13 cellular contexts compared by ENCODE assay signal in the genomic region with DNA sequence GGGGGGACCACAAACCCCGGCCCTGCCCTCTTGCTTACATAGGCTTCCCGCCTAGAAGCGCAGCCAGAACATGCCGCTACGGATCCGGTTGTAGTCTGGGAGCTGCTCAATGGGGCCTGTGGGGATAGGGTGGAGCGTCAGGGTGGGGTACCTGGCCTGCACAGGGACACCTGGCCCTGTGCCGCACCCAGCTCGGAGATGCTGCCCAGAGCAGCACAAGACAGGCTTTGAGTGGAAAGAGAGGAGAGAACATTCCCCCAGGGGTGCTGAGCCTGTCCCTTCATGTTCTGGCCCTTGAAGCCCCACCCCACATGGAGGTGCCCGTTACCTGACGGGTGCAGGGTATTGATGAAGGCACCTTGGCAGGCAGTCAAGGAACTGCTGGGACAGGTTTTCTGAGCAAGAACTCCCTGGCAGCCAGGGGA. TPM values are rescaled to one million over a fixed set of nuclear protein-coding genes. Genes with fewer than 3 reads are reported as not detected.
DNase-seq lines count a peak whose midpoint lies in the region; ATAC-seq and TF ChIP-seq lines count a peak whose summit lies in the region.
"Had no signal": no experiment of that assay in that cellular context is flagged by ENCODE, and none has a peak within 500 bp of the region (broad histone marks: within the 10 kb centered on the region; RNA-seq: fewer than 3 reads in every experiment).

No MANE protein-coding gene starts in this region.

- H3K27me3 ChIP-seq in SJSA1 (replicated peaks) (no peaks in the 10 kb centered on the region), skeletal muscle satellite cell (ENCODE audit: control insufficient read depth, insufficient read depth, low read length) (no peaks in the 10 kb centered on the region)
- H3K27me3 ChIP-seq: pancreas had no signal

- peaks cover 78% of the 10 kb centered on the region for H3K36me3 ChIP-seq in SJSA1
- peaks cover 69% of the 10 kb centered on the region for H3K36me3 ChIP-seq in skeletal muscle satellite cell (ENCODE audit: insufficient read depth, low read length)

- peak overlapping the region; percentile 22 for H3K9ac ChIP-seq in skeletal muscle satellite cell (ENCODE audit: low read depth, low read length)

- intact Hi-C loops in left ventricle myocardium superior (cut with micrococcal nuclease): no loop called here

- H3K4me2 ChIP-seq in skeletal muscle satellite cell (ENCODE audit: low read length): peak overlapping the region; percentile 36

- DNase-seq in AG09309 (ENCODE audit: low read depth) (no peak), SJSA1 (ENCODE audit: low read depth in 1 of 2, low spot score in 2 of 2) (no peak), left ventricle myocardium superior (peak; percentile 46)
- no peak for DNase-seq in activated CD8-positive, alpha-beta memory T cell treated with anti-CD3 and anti-CD28 coated beads, Interleukin-2, amount 50 U/mL, for 4 hours
- DNase-seq: activated CD8-positive, alpha-beta T cell treated with anti-CD3 and anti-CD28 coated beads for 36 hours; activated naive CD8-positive, alpha-beta T cell treated with anti-CD3 and anti-CD28 coated beads, Interleukin-2, amount 10 ng/mL, durations not matched to agents 7 days and 5 days; CD4-positive, alpha-beta memory T cell had no signal

- H3K4me1 ChIP-seq in SJSA1 (replicated peaks) (peaks cover 69% of the 10 kb centered on the region), skeletal muscle satellite cell (ENCODE audit: control insufficient read depth, insufficient read depth, low read length) (peaks cover 52% of the 10 kb centered on the region)
- H3K4me1 ChIP-seq: pancreas had no signal

- ATAC-seq in left ventricle myocardium superior (no peak), GM21515 (IDR thresholded peaks at IDR 0.05; ENCODE audit: unreplicated experiment) (no peak), HG03432 (IDR thresholded peaks at IDR 0.05; ENCODE audit: unreplicated experiment) (no peak), GM18868 (IDR thresholded peaks at IDR 0.05; ENCODE audit: unreplicated experiment) (no peak)
- ATAC-seq: activated CD8-positive, alpha-beta T cell treated with anti-CD3 and anti-CD28 coated beads for 36 hours had no signal

- H3K27ac ChIP-seq in SJSA1: peak overlapping the region; percentile 95
- H3K27ac ChIP-seq: pancreas had no signal

- peak overlapping the region; percentile 24 for H3K4me3 ChIP-seq in AG09309 (ENCODE audit: control insufficient read depth, low read depth, low read length)
- no peak overlapping the region for H3K4me3 ChIP-seq in SJSA1
- peak overlapping the region; percentile 8 for H3K4me3 ChIP-seq in skeletal muscle satellite cell (ENCODE audit: low read length)
- H3K4me3 ChIP-seq: pancreas had no signal

- no peaks in the 10 kb centered on the region for H3K9me3 ChIP-seq in SJSA1 (replicated peaks)
- no peaks in the 10 kb centered on the region for H3K9me3 ChIP-seq in skeletal muscle satellite cell (replicated peaks; ENCODE audit: low read length)
- H3K9me3 ChIP-seq: pancreas had no signal

- TF ChIP-seq CTCF in AG09309 (IDR thresholded peaks at IDR 0.05; ENCODE audit: control insufficient read depth, insufficient read depth, low read depth, low read length, missing control alignments): no peak

RNA-seq across cellular contexts. Expression of gene COL7A1, which starts 4.0 kb away (rescaled TPM):
- 86.6 and 136 TPM in 2 replicates for total RNA-seq in SJSA1 (2014; rRNA removed; shearing (Covaris generic))
- 24.5 TPM for total RNA-seq in left ventricle myocardium superior
- total RNA-seq in skeletal muscle satellite cell (2012; rRNA removed): 7.1 and 9.6 TPM in 2 replicates

RNA-seq across cellular contexts. Expression of gene UQCRC1, which starts 10.4 kb away (rescaled TPM):
- total RNA-seq in SJSA1 (2014; rRNA removed; shearing (Covaris generic)): 377 and 397 TPM in 2 replicates
- total RNA-seq in left ventricle myocardium superior: 1,236 TPM
- 344 and 383 TPM in 2 replicates for total RNA-seq in skeletal muscle satellite cell (2012; rRNA removed)

RNA-seq across cellular contexts. Expression of gene TMEM89, which starts 22.5 kb away (rescaled TPM):
- not detected in 2 replicates for total RNA-seq in SJSA1 (2014; rRNA removed; shearing (Covaris generic))
- total RNA-seq in left ventricle myocardium superior: not detected
- total RNA-seq in skeletal muscle satellite cell (2012; rRNA removed): 0.51 TPM in 1 of 2 replicates, not detected in the other
- total RNA-seq: activated naive CD8-positive, alpha-beta T cell treated with anti-CD3 and anti-CD28 coated beads, Interleukin-2, amount 10 ng/mL, durations not matched to agents 7 days and 5 days; CD4-positive, alpha-beta memory T cell; H4; pancreas had no signal

RNA-seq across cellular contexts. Expression of gene UCN2, which starts 35.5 kb away (rescaled TPM):
- 10.1 and 12.1 TPM in 2 replicates for total RNA-seq in SJSA1 (2014; rRNA removed; shearing (Covaris generic))
- 0.17 TPM for total RNA-seq in left ventricle myocardium superior
- 0.44 and 1.0 TPM in 2 replicates for total RNA-seq in skeletal muscle satellite cell (2012; rRNA removed)
- total RNA-seq: activated CD8-positive, alpha-beta T cell treated with anti-CD3 and anti-CD28 coated beads for 36 hours; activated naive CD8-positive, alpha-beta T cell treated with anti-CD3 and anti-CD28 coated beads, Interleukin-2, amount 10 ng/mL, durations not matched to agents 7 days and 5 days; CD4-positive, alpha-beta memory T cell; pancreas had no signal

RNA-seq across cellular contexts. Expression of gene SLC26A6, which starts 36.2 kb away (rescaled TPM):
- total RNA-seq in SJSA1 (2014; rRNA removed; shearing (Covaris generic)): 10.6 and 16.4 TPM in 2 replicates
- total RNA-seq in left ventricle myocardium superior: 12.3 TPM
- 23.6 and 26.6 TPM in 2 replicates for total RNA-seq in skeletal muscle satellite cell (2012; rRNA removed)
